Comparison of ENCODE assay signal across 15 cellular contexts in genomic region chr3:60133269-60133877, GRCh38.
A peak's percentile ranks its signal among the peaks of the same experiment; 100 is the strongest.
DNase-seq lines count a peak whose midpoint lies in the region; ATAC-seq and TF ChIP-seq lines count a peak whose summit lies in the region.
"Had no signal": no experiment of that assay in that cellular context is flagged by ENCODE, and none has a peak within 500 bp of the region (broad histone marks: within the 10 kb centered on the region; RNA-seq: fewer than 3 reads in every experiment).

No MANE protein-coding gene starts in this region.

- no peaks in the 10 kb centered on the region for H3K36me3 ChIP-seq in esophagus muscularis mucosa

- TF ChIP-seq EP300 in esophagus muscularis mucosa (IDR thresholded peaks at IDR 0.05) = no peak

- H3K4me3 Mint-ChIP-seq in stimulated activated effector memory CD8-positive, alpha-beta T cell treated with anti-CD3 and anti-CD28 coated beads, Interleukin-12 subunit alpha, Interleukin-12 subunit beta, amount 100 ng/mL, for 72 hours = no peak overlapping the region
- H3K4me3 Mint-ChIP-seq in effector memory CD8-positive, alpha-beta T cell = no peak overlapping the region
- H3K4me3 Mint-ChIP-seq: IgD-negative memory B cell had no signal

- H3K27me3 ChIP-seq in esophagus muscularis mucosa = no peaks in the 10 kb centered on the region

- H3K4me3 ChIP-seq in esophagus muscularis mucosa = no peak overlapping the region

- no peak overlapping the region for H3K27ac Mint-ChIP-seq in stimulated activated effector memory CD8-positive, alpha-beta T cell treated with anti-CD3 and anti-CD28 coated beads, Interleukin-12 subunit alpha, Interleukin-12 subunit beta, amount 100 ng/mL, for 72 hours
- H3K27ac Mint-ChIP-seq in effector memory CD8-positive, alpha-beta T cell = no peak overlapping the region
- H3K27ac Mint-ChIP-seq: IgD-negative memory B cell had no signal

- H3K27ac ChIP-seq in esophagus muscularis mucosa (replicated peaks in 1 of 4) = no peak overlapping the region

- H3K4me1 ChIP-seq in esophagus muscularis mucosa = peaks cover 4 to 10% (median 5%) of the 10 kb centered on the region in 4 donors

- no peaks in the 10 kb centered on the region for H3K36me3 Mint-ChIP-seq in stimulated activated effector memory CD8-positive, alpha-beta T cell treated with anti-CD3 and anti-CD28 coated beads, Interleukin-12 subunit alpha, Interleukin-12 subunit beta, amount 100 ng/mL, for 72 hours
- H3K36me3 Mint-ChIP-seq in effector memory CD8-positive, alpha-beta T cell (ENCODE audit: insufficient read depth) = no peaks in the 10 kb centered on the region
- H3K36me3 Mint-ChIP-seq: IgD-negative memory B cell had no signal

- no peak for TF ChIP-seq POLR2A in esophagus muscularis mucosa (IDR thresholded peaks at IDR 0.05; ENCODE audit: low read depth)

- peaks cover 2% of the 10 kb centered on the region for H3K9me3 Mint-ChIP-seq in stimulated activated effector memory CD8-positive, alpha-beta T cell treated with anti-CD3 and anti-CD28 coated beads, Interleukin-12 subunit alpha, Interleukin-12 subunit beta, amount 100 ng/mL, for 72 hours
- H3K9me3 Mint-ChIP-seq in effector memory CD8-positive, alpha-beta T cell = no peaks in the 10 kb centered on the region
- H3K9me3 Mint-ChIP-seq: IgD-negative memory B cell had no signal

- ATAC-seq in stimulated activated effector memory CD8-positive, alpha-beta T cell treated with anti-CD3 and anti-CD28 coated beads, Interleukin-12 subunit alpha, Interleukin-12 subunit beta, amount 100 ng/mL, for 72 hours = peak; percentile 50
- ATAC-seq in effector memory CD8-positive, alpha-beta T cell (replicated peaks) = no peak
- ATAC-seq: HCT116, PC-3 had no signal

- DNase-seq in Kasumi-1 (lab: John Stamatoyannopoulos, UW) (peak; percentile 22 to 25), NOMO-1 treated with dmso at 0.1 percent for 144 hours (lab: John Stamatoyannopoulos, UW; ENCODE audit: unreplicated experiment) (peak; percentile 17), esophagus muscularis mucosa (ENCODE audit: extremely low spot score) (peak; percentile 64), NCI-H1694 treated with DMSO at 0.1 percent for 48 hours (lab: John Stamatoyannopoulos, UW) (no peak), DMS53 (lab: John Stamatoyannopoulos, UW) (no peak)
- DNase-seq in stimulated activated effector memory CD8-positive, alpha-beta T cell treated with anti-CD3 and anti-CD28 coated beads, Interleukin-12 subunit alpha, Interleukin-12 subunit beta, amount 100 ng/mL, for 72 hours (ENCODE audit: low spot score in 2 of 2) = no peak
- no peak for DNase-seq in effector memory CD8-positive, alpha-beta T cell
- DNase-seq: C1 segment of cervical spinal cord, DMS153, NCI-H1092, NCI-H1694, NCI-H510A, PC-3 had no signal

- no peak for TF ChIP-seq CTCF in esophagus muscularis mucosa (IDR thresholded peaks at IDR 0.05)

- H3K4me1 Mint-ChIP-seq in stimulated activated effector memory CD8-positive, alpha-beta T cell treated with anti-CD3 and anti-CD28 coated beads, Interleukin-12 subunit alpha, Interleukin-12 subunit beta, amount 100 ng/mL, for 72 hours = no peaks in the 10 kb centered on the region
- H3K4me1 Mint-ChIP-seq in effector memory CD8-positive, alpha-beta T cell (ENCODE audit: low read depth in 2 of 2) = no peaks in the 10 kb centered on the region

- H3K9me3 ChIP-seq in esophagus muscularis mucosa = no peaks in the 10 kb centered on the region

- intact Hi-C loops in esophagus muscularis mucosa (cut with DNase I) = no loop called here

- peaks cover 0 to 16% of the 10 kb centered on the region in 2 donors for H3K27me3 Mint-ChIP-seq in effector memory CD8-positive, alpha-beta T cell
- H3K27me3 Mint-ChIP-seq: IgD-negative memory B cell had no signal

Comparison
In these comparisons a context has a peak if more than half of its experiments do, and no peak if none do; other contexts are left out.
1. DNase-seq: peak in Kasumi-1 (2 of 2), NOMO-1 treated with dmso at 0.1 percent for 144 hours (single experiment) and esophagus muscularis mucosa (single experiment); none in stimulated activated effector memory CD8-positive, alpha-beta T cell treated with anti-CD3 and anti-CD28 coated beads, Interleukin-12 subunit alpha, Interleukin-12 subunit beta, amount 100 ng/mL, for 72 hours (0 of 2), NCI-H1694 treated with DMSO at 0.1 percent for 48 hours (single experiment), effector memory CD8-positive, alpha-beta T cell (0 of 3) and DMS53 (single experiment).